In the genomic region with DNA sequence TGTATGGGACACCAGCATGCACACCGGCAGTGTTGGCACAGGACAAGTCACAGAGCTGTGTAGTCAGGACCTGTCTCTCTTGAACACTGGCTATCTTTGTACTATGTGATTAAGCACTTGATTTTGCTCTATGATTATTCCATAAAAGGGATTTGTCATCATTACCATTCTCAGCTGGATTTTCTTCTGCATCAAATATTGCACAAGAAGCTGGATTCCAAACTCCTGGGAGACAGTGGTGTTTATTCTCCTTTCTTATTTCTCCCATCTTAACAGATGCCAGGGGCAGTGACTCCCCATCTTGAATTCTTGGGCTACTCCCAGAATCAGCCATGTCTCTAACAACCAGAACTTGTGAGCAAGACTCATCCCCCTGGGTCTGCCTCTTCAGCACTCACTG, we compare ENCODE assay signal across 34 cellular contexts.
"Had no signal": no experiment of that assay in that cellular context is flagged by ENCODE, and none has a peak within 500 bp of the region (broad histone marks: within the 10 kb centered on the region; RNA-seq: fewer than 3 reads in every experiment).

No MANE protein-coding gene starts in this region.

- DNase-seq: activated CD4-positive, alpha-beta memory T cell treated with anti-CD3 and anti-CD28 coated beads for 36 hours; activated CD4-positive, alpha-beta T cell treated with anti-CD3 and anti-CD28 coated beads for 36 hours; activated CD4-positive, alpha-beta T cell treated with anti-CD3 and anti-CD28 coated beads, Interleukin-2, amount 10 ng/mL, durations not matched to agents 24 days and 14 days; activated CD4-positive, CD25-positive, alpha-beta regulatory T cell; activated CD4-positive, CD25-positive, alpha-beta regulatory T cell treated with anti-CD3 and anti-CD28 coated beads, Interleukin-2, amount 50 U/mL, for 72 hours; activated CD8-positive, alpha-beta memory T cell treated with anti-CD3 and anti-CD28 coated beads, Interleukin-2, amount 10 ng/mL, durations not matched to agents 7 days and 5 days; activated CD8-positive, alpha-beta memory T cell treated with anti-CD3 and anti-CD28 coated beads, Interleukin-2, amount 50 U/mL, for 4 hours; activated CD8-positive, alpha-beta T cell treated with anti-CD3 and anti-CD28 coated beads, Interleukin-2, amount 10 ng/mL, durations not matched to agents 7 days and 5 days; activated effector memory CD4-positive, alpha-beta T cell treated with anti-CD3 and anti-CD28 coated beads, Interleukin-2, amount 50 U/mL, for 16 hours; activated naive CD4-positive, alpha-beta T cell treated with anti-CD3 and anti-CD28 coated beads for 36 hours; activated naive CD8-positive, alpha-beta T cell treated with anti-CD3 and anti-CD28 coated beads for 36 hours; activated naive CD8-positive, alpha-beta T cell treated with anti-CD3 and anti-CD28 coated beads, Interleukin-2, amount 50 U/mL, for 24 hours; activated T-cell treated with anti-CD3 and anti-CD28 coated beads, Interleukin-2, amount 50 U/mL, for 1 hour; activated T-cell treated with anti-CD3 and anti-CD28 coated beads, Interleukin-2, amount 50 U/mL, for 48 hours; anterior cingulate cortex; brain microvascular endothelial cell; caudate nucleus; cortex of kidney; dermis blood vessel endothelial cell; effector CD4-positive, alpha-beta T cell; esophagus squamous epithelium; foreskin keratinocyte; gastrocnemius medialis; glutamatergic neuron; heart left ventricle; T-helper 2 cell had no signal

- H3K36me3 ChIP-seq: brain microvascular endothelial cell, esophagus squamous epithelium, gastrocnemius medialis, heart left ventricle had no signal

- H3K9me3 ChIP-seq: esophagus squamous epithelium, gastrocnemius medialis had no signal

- FAIRE-seq: astrocyte, colon, endometrium, endothelial cell of umbilical vein had no signal

- H3K27ac ChIP-seq: brain microvascular endothelial cell, epithelial cell of prostate, esophagus squamous epithelium, foreskin keratinocyte, gastrocnemius medialis, heart left ventricle had no signal

- H3K4me1 ChIP-seq: esophagus squamous epithelium, foreskin keratinocyte, gastrocnemius medialis, heart left ventricle had no signal

- H3K9me3 Mint-ChIP-seq: activated CD4-positive, alpha-beta memory T cell treated with anti-CD3 and anti-CD28 coated beads for 36 hours; activated CD4-positive, alpha-beta T cell treated with anti-CD3 and anti-CD28 coated beads, Interleukin-2, amount 10 ng/mL, durations not matched to agents 24 days and 14 days; activated naive CD4-positive, alpha-beta T cell treated with anti-CD3 and anti-CD28 coated beads for 36 hours; activated naive CD4-positive, alpha-beta T cell treated with anti-CD3 and anti-CD28 coated beads, Interleukin-2, amount 50 U/mL, for 24 hours; activated naive CD8-positive, alpha-beta T cell treated with anti-CD3 and anti-CD28 coated beads for 36 hours; activated naive CD8-positive, alpha-beta T cell treated with anti-CD3 and anti-CD28 coated beads, Interleukin-2, amount 50 U/mL, for 24 hours; activated T-helper 1 cell treated with anti-CD3 and anti-CD28 coated beads, Interleukin-12 subunit alpha, Interleukin-12 subunit beta, Interleukin-2, Interleukin-4 antibody, amounts not matched to agents 30 ng/mL and 10 ng/mL and 1 ng/mL, durations not matched to agents 14 hours and 24 hours and 36 hours; activated T-helper 2 cell treated with anti-CD3 and anti-CD28 coated beads, Interferon-gamma antibody, Interleukin-2, Interleukin-4, amounts not matched to agents 10 μg/mL and 5 μg/mL and 100 μg/mL, durations not matched to agents 14 hours and 24 hours and 36 hours had no signal

- H3K4me3 Mint-ChIP-seq: activated CD4-positive, alpha-beta memory T cell treated with anti-CD3 and anti-CD28 coated beads for 36 hours; activated CD4-positive, alpha-beta T cell treated with anti-CD3 and anti-CD28 coated beads for 36 hours; activated CD4-positive, alpha-beta T cell treated with anti-CD3 and anti-CD28 coated beads, Interleukin-2, amount 10 ng/mL, durations not matched to agents 24 days and 14 days; activated CD8-positive, alpha-beta memory T cell treated with anti-CD3 and anti-CD28 coated beads, Interleukin-2, amount 10 ng/mL, durations not matched to agents 7 days and 5 days; activated CD8-positive, alpha-beta T cell treated with anti-CD3 and anti-CD28 coated beads, Interleukin-2, amount 10 ng/mL, durations not matched to agents 7 days and 5 days; activated naive CD4-positive, alpha-beta T cell treated with anti-CD3 and anti-CD28 coated beads for 36 hours; activated naive CD4-positive, alpha-beta T cell treated with anti-CD3 and anti-CD28 coated beads, Interleukin-2, amount 50 U/mL, for 24 hours; activated naive CD8-positive, alpha-beta T cell treated with anti-CD3 and anti-CD28 coated beads for 36 hours; activated naive CD8-positive, alpha-beta T cell treated with anti-CD3 and anti-CD28 coated beads, Interleukin-2, amount 50 U/mL, for 24 hours; activated T-helper 1 cell treated with anti-CD3 and anti-CD28 coated beads, Interleukin-12 subunit alpha, Interleukin-12 subunit beta, Interleukin-2, Interleukin-4 antibody, amounts not matched to agents 30 ng/mL and 10 ng/mL and 1 ng/mL, durations not matched to agents 14 hours and 24 hours and 36 hours had no signal

- ATAC-seq: activated CD4-positive, alpha-beta T cell treated with anti-CD3 and anti-CD28 coated beads for 36 hours; activated CD8-positive, alpha-beta memory T cell treated with anti-CD3 and anti-CD28 coated beads, Interleukin-2, amount 10 ng/mL, durations not matched to agents 7 days and 5 days; activated CD8-positive, alpha-beta T cell treated with anti-CD3 and anti-CD28 coated beads, Interleukin-2, amount 10 ng/mL, durations not matched to agents 7 days and 5 days; activated naive CD8-positive, alpha-beta T cell treated with anti-CD3 and anti-CD28 coated beads, Interleukin-2, amount 50 U/mL, for 24 hours; foreskin keratinocyte; gastrocnemius medialis; heart left ventricle had no signal

- H3K27ac Mint-ChIP-seq: activated CD4-positive, alpha-beta memory T cell treated with anti-CD3 and anti-CD28 coated beads for 36 hours; activated CD4-positive, alpha-beta T cell treated with anti-CD3 and anti-CD28 coated beads for 36 hours; activated CD4-positive, alpha-beta T cell treated with anti-CD3 and anti-CD28 coated beads, Interleukin-2, amount 10 ng/mL, durations not matched to agents 24 days and 14 days; activated CD8-positive, alpha-beta memory T cell treated with anti-CD3 and anti-CD28 coated beads, Interleukin-2, amount 10 ng/mL, durations not matched to agents 7 days and 5 days; activated CD8-positive, alpha-beta T cell treated with anti-CD3 and anti-CD28 coated beads, Interleukin-2, amount 10 ng/mL, durations not matched to agents 7 days and 5 days; activated naive CD4-positive, alpha-beta T cell treated with anti-CD3 and anti-CD28 coated beads for 36 hours; activated naive CD4-positive, alpha-beta T cell treated with anti-CD3 and anti-CD28 coated beads, Interleukin-2, amount 50 U/mL, for 24 hours; activated naive CD8-positive, alpha-beta T cell treated with anti-CD3 and anti-CD28 coated beads for 36 hours; activated naive CD8-positive, alpha-beta T cell treated with anti-CD3 and anti-CD28 coated beads, Interleukin-2, amount 50 U/mL, for 24 hours; activated T-helper 1 cell treated with anti-CD3 and anti-CD28 coated beads, Interleukin-12 subunit alpha, Interleukin-12 subunit beta, Interleukin-2, Interleukin-4 antibody, amounts not matched to agents 30 ng/mL and 10 ng/mL and 1 ng/mL, durations not matched to agents 14 hours and 24 hours and 36 hours; activated T-helper 2 cell treated with anti-CD3 and anti-CD28 coated beads, Interferon-gamma antibody, Interleukin-2, Interleukin-4, amounts not matched to agents 10 μg/mL and 5 μg/mL and 100 μg/mL, durations not matched to agents 14 hours and 24 hours and 36 hours had no signal

- H3K4me3 ChIP-seq: esophagus squamous epithelium, gastrocnemius medialis, heart left ventricle had no signal

- H3K36me3 Mint-ChIP-seq: activated CD4-positive, alpha-beta memory T cell treated with anti-CD3 and anti-CD28 coated beads for 36 hours; activated CD8-positive, alpha-beta memory T cell treated with anti-CD3 and anti-CD28 coated beads, Interleukin-2, amount 10 ng/mL, durations not matched to agents 7 days and 5 days; activated naive CD4-positive, alpha-beta T cell treated with anti-CD3 and anti-CD28 coated beads, Interleukin-2, amount 50 U/mL, for 24 hours; activated naive CD8-positive, alpha-beta T cell treated with anti-CD3 and anti-CD28 coated beads for 36 hours had no signal
